9 cellular contexts compared by ENCODE assay signal in the genomic region with DNA sequence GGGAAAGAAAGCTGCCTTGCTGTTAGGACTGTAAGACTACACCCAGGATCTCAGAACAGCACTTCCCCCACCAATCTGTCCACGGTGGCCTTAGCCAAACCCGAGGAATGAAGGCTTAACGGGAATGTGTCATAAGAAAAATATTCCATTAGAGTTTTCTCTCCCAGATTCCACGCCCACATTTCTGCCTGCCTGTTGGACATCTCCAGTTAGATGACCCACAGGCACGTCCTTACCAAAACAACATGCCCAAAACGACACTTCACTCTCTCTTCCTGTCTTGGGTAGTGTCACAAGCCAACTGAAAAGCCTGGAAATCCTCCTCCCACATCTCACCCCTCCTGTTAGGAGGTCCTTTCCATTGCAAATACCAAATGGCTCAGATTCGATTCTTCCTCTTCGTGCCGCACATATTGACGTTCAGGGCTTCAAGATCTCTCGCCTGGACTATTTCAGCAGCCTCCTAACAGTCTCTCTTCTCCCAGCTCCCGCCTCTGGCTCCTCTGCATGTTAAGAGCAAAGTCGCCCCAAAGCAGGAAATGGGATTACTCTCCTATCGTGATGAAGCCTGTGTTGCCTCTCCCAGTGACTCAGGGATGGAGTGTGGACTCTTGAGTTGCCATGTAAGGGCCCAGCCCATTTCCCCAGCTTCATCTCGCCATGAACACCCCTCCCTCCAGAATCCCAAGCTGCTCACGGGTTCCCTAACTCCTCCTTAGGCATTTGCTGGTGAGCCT.
DNase-seq lines count a peak whose midpoint lies in the region; ATAC-seq, FAIRE-seq and TF ChIP-seq lines count a peak whose summit lies in the region.
"Had no signal": no experiment of that assay in that cellular context is flagged by ENCODE, and none has a peak within 500 bp of the region (broad histone marks: within the 10 kb centered on the region; RNA-seq: fewer than 3 reads in every experiment).

No MANE protein-coding gene starts in this region.

- peaks cover 7% of the 10 kb centered on the region for H3K9me3 Mint-ChIP-seq in activated naive CD4-positive, alpha-beta T cell treated with anti-CD3 and anti-CD28 coated beads, Interleukin-2, amount 10 ng/mL, durations not matched to agents 7 days and 5 days

- H3K27me3 Mint-ChIP-seq in activated naive CD4-positive, alpha-beta T cell treated with anti-CD3 and anti-CD28 coated beads, Interleukin-2, amount 10 ng/mL, durations not matched to agents 7 days and 5 days = peaks cover 4% of the 10 kb centered on the region
- H3K27me3 Mint-ChIP-seq: natural killer cell treated with Interleukin-12 subunit alpha and Interleukin-12 subunit beta and Interleukin-15 and Interleukin-18, amount 100 ng/mL, for 72 hours had no signal

- H3K27me3 ChIP-seq in foreskin keratinocyte (no peaks in the 10 kb centered on the region), rectal smooth muscle tissue (ENCODE audit: control insufficient read depth, insufficient read depth, low read length) (no peaks in the 10 kb centered on the region), H7 (ENCODE audit: control insufficient read depth, insufficient read depth, low read length) (no peaks in the 10 kb centered on the region)

- no peak overlapping the region for H3K27ac Mint-ChIP-seq in activated naive CD4-positive, alpha-beta T cell treated with anti-CD3 and anti-CD28 coated beads, Interleukin-2, amount 10 ng/mL, durations not matched to agents 7 days and 5 days

- TF ChIP-seq CTCF in foreskin keratinocyte (conservative IDR thresholded peaks at IDR 0.05) (no peak), D721Med (IDR thresholded peaks at IDR 0.05; ENCODE audit: insufficient read depth, missing control alignments) (no peak)

- CTCF ChIA-PET in activated naive CD4-positive, alpha-beta T cell treated with anti-CD3 and anti-CD28 coated beads, Interleukin-2, amount 10 ng/mL, durations not matched to agents 7 days and 5 days (lab: Charles Lee) = no interaction called here

- no peaks in the 10 kb centered on the region for H3K4me1 Mint-ChIP-seq in activated naive CD4-positive, alpha-beta T cell treated with anti-CD3 and anti-CD28 coated beads, Interleukin-2, amount 10 ng/mL, durations not matched to agents 7 days and 5 days

- ATAC-seq in foreskin keratinocyte = peak; percentile 72
- ATAC-seq: natural killer cell treated with Interleukin-12 subunit alpha and Interleukin-12 subunit beta and Interleukin-15 and Interleukin-18, amount 100 ng/mL, for 72 hours had no signal

- no peak overlapping the region for H3K9ac ChIP-seq in rectal smooth muscle tissue (ENCODE audit: low read length)

- peak overlapping the region; percentile 100 for H3K27ac ChIP-seq in foreskin keratinocyte
- H3K27ac ChIP-seq in rectal smooth muscle tissue (ENCODE audit: low read depth, low read length) = peak overlapping the region; percentile 63

- H3K36me3 ChIP-seq in rectal smooth muscle tissue (ENCODE audit: control insufficient read depth, insufficient read depth, low read length) (no peaks in the 10 kb centered on the region), H7 (replicated peaks; ENCODE audit: control insufficient read depth, insufficient read depth, low read length) (no peaks in the 10 kb centered on the region)

- H3K36me3 Mint-ChIP-seq in activated naive CD4-positive, alpha-beta T cell treated with anti-CD3 and anti-CD28 coated beads, Interleukin-2, amount 10 ng/mL, durations not matched to agents 7 days and 5 days = no peaks in the 10 kb centered on the region

- H3K4me1 ChIP-seq in foreskin keratinocyte (peaks cover 63% of the 10 kb centered on the region), rectal smooth muscle tissue (ENCODE audit: control insufficient read depth, insufficient read depth, low read length) (peaks cover 8% of the 10 kb centered on the region)

- H3K4me3 Mint-ChIP-seq in activated naive CD4-positive, alpha-beta T cell treated with anti-CD3 and anti-CD28 coated beads, Interleukin-2, amount 10 ng/mL, durations not matched to agents 7 days and 5 days = no peak overlapping the region
- H3K4me3 Mint-ChIP-seq: natural killer cell treated with Interleukin-12 subunit alpha and Interleukin-12 subunit beta and Interleukin-15 and Interleukin-18, amount 100 ng/mL, for 72 hours had no signal

- no peak for FAIRE-seq in D721Med (lab: Jason Lieb, UNC)

- DNase-seq in DMS 273 (lab: John Stamatoyannopoulos, UW; ENCODE audit: unreplicated experiment) = peak; percentile 97
- peak; percentile 93 for DNase-seq in SW480 (ENCODE audit: low spot score)
- DNase-seq in foreskin keratinocyte = peak; percentile 95 to 97
- no peak for DNase-seq in activated naive CD4-positive, alpha-beta T cell treated with anti-CD3 and anti-CD28 coated beads, Interleukin-2, amount 10 ng/mL, durations not matched to agents 7 days and 5 days
- no peak for DNase-seq in D721Med (ENCODE audit: insufficient read length, low spot score)
- DNase-seq in SHP77 treated with DMSO at 0.1 percent for 48 hours (lab: John Stamatoyannopoulos, UW) = no peak
- DNase-seq in H7 = no peak

- H3K4me3 ChIP-seq in rectal smooth muscle tissue (ENCODE audit: low read length) (peak overlapping the region; percentile 34), H7 (ENCODE audit: insufficient read depth, low read depth, low read length) (no peak overlapping the region)

Comparison
In these comparisons a context has a peak if more than half of its experiments do, and no peak if none do; other contexts are left out.
1. DNase-seq: peak in DMS 273 (single experiment), SW480 (single experiment) and foreskin keratinocyte (2 of 2); none in activated naive CD4-positive, alpha-beta T cell treated with anti-CD3 and anti-CD28 coated beads, Interleukin-2, amount 10 ng/mL, durations not matched to agents 7 days and 5 days (single experiment), D721Med (single experiment), SHP77 treated with DMSO at 0.1 percent for 48 hours (single experiment) and H7 (single experiment).